In the genomic region with DNA sequence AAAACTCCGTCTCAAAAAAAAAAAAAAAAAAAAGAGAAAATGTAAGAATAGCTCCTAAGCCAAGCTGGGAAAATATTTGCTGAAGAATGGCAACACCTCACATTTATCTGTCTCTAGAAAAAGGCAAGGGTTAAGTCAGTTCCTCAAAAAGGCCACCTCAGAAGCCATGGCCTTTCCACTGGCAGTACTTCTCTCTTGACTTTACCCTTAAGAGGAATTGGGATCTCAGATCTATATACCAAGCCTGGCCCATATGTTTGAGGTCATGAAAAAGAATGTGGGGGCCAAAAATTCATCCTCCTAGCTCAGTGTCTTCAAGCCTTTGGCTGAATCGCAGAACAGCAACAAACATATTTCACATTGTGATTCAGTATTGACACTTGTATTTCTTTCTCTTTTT, we compare ENCODE assay signal across 18 cellular contexts. TPM values are rescaled to one million over a fixed set of nuclear protein-coding genes. Genes with fewer than 3 reads are reported as not detected.
DNase-seq lines count a peak whose midpoint lies in the region; ATAC-seq and TF ChIP-seq lines count a peak whose summit lies in the region.
"Had no signal": no experiment of that assay in that cellular context is flagged by ENCODE, and none has a peak within 500 bp of the region (broad histone marks: within the 10 kb centered on the region; RNA-seq: fewer than 3 reads in every experiment).

No MANE protein-coding gene starts in this region.

- BruUV-seq in MCF 10A (replicated peaks; lab: Mats Ljungman, UMichigan): no TSS peak

- H3K27ac Mint-ChIP-seq in GM23338 (no peak overlapping the region), MCF 10A (ENCODE audit: low read depth, unreplicated experiment) (no peak overlapping the region)
- H3K27ac Mint-ChIP-seq in activated naive CD8-positive, alpha-beta T cell treated with anti-CD3 and anti-CD28 coated beads, Interleukin-2, amount 10 ng/mL, durations not matched to agents 7 days and 5 days: peak overlapping the region; percentile 28
- H3K27ac Mint-ChIP-seq: brain had no signal

- H3K27ac ChIP-seq in GM23338 (ENCODE audit: low read depth): no peak overlapping the region
- H3K27ac ChIP-seq in RWPE2 (ENCODE audit: poor library complexity, severe bottlenecking): no peak overlapping the region
- H3K27ac ChIP-seq: epithelial cell of prostate, suprapubic skin had no signal

- CTCF ChIA-PET in MCF 10A (lab: Yijun Ruan, JAX): interaction anchor here (0.6 to 1.2 kb wide), 4 partner anchors 24 to 143 kb away, joined by 3 to 9 read pairs (median 4); no protein-coding TSS in a partner anchor

- ATAC-seq in GM23338 (no peak), RWPE2 (ENCODE audit: low read depth) (no peak), HG02798 (IDR thresholded peaks at IDR 0.05; ENCODE audit: poor library complexity, unreplicated experiment) (no peak)
- ATAC-seq in activated naive CD8-positive, alpha-beta T cell treated with anti-CD3 and anti-CD28 coated beads, Interleukin-2, amount 10 ng/mL, durations not matched to agents 7 days and 5 days (ENCODE audit: low read depth): no peak
- ATAC-seq: Panc1 had no signal

- intact Hi-C loops in MCF 10A (cut with micrococcal nuclease): no loop called here

- no peaks in the 10 kb centered on the region for H3F3A ChIP-seq in GM23338 (replicated peaks; ENCODE audit: low read depth)

- H3K4me1 ChIP-seq in GM23338 (ENCODE audit: insufficient read depth): peaks cover 18% of the 10 kb centered on the region
- peaks cover 25% of the 10 kb centered on the region for H3K4me1 ChIP-seq in RWPE2 (ENCODE audit: insufficient read depth, poor library complexity, severe bottlenecking)

- H3K9me2 ChIP-seq in GM23338 (ENCODE audit: insufficient read depth): no peaks in the 10 kb centered on the region

- H3K36me3 Mint-ChIP-seq in GM23338 (ENCODE audit: low read depth) (no peaks in the 10 kb centered on the region), MCF 10A (ENCODE audit: insufficient read depth, unreplicated experiment) (no peaks in the 10 kb centered on the region)
- H3K36me3 Mint-ChIP-seq in activated naive CD8-positive, alpha-beta T cell treated with anti-CD3 and anti-CD28 coated beads, Interleukin-2, amount 10 ng/mL, durations not matched to agents 7 days and 5 days: peaks cover 4% of the 10 kb centered on the region
- H3K36me3 Mint-ChIP-seq: brain had no signal

- no peaks in the 10 kb centered on the region for H3K36me3 ChIP-seq in GM23338 (ENCODE audit: insufficient read depth)
- no peaks in the 10 kb centered on the region for H3K36me3 ChIP-seq in RWPE2 (ENCODE audit: low read depth)
- H3K36me3 ChIP-seq: suprapubic skin had no signal

- H4K20me1 ChIP-seq in GM23338 (replicated peaks; ENCODE audit: insufficient read depth): no peaks in the 10 kb centered on the region

- peaks cover 18% of the 10 kb centered on the region for H3K4me1 Mint-ChIP-seq in GM23338
- peaks cover 43% of the 10 kb centered on the region for H3K4me1 Mint-ChIP-seq in activated naive CD8-positive, alpha-beta T cell treated with anti-CD3 and anti-CD28 coated beads, Interleukin-2, amount 10 ng/mL, durations not matched to agents 7 days and 5 days
- peaks cover 18% of the 10 kb centered on the region for H3K4me1 Mint-ChIP-seq in MCF 10A (ENCODE audit: insufficient read depth, unreplicated experiment)

- H3K9me3 Mint-ChIP-seq in GM23338 (no peaks in the 10 kb centered on the region), MCF 10A (ENCODE audit: unreplicated experiment) (no peaks in the 10 kb centered on the region)
- H3K9me3 Mint-ChIP-seq in activated naive CD8-positive, alpha-beta T cell treated with anti-CD3 and anti-CD28 coated beads, Interleukin-2, amount 10 ng/mL, durations not matched to agents 7 days and 5 days: no peaks in the 10 kb centered on the region
- H3K9me3 Mint-ChIP-seq: brain had no signal

- H3K4me3 Mint-ChIP-seq in GM23338: no peak overlapping the region
- no peak overlapping the region for H3K4me3 Mint-ChIP-seq in activated naive CD8-positive, alpha-beta T cell treated with anti-CD3 and anti-CD28 coated beads, Interleukin-2, amount 10 ng/mL, durations not matched to agents 7 days and 5 days
- H3K4me3 Mint-ChIP-seq in MCF 10A (ENCODE audit: unreplicated experiment): no peak overlapping the region
- H3K4me3 Mint-ChIP-seq: brain had no signal

- peak overlapping the region; percentile 59; the same call in 1 of the 2 replicates for H2AFZ ChIP-seq in GM23338

- POLR2A ChIA-PET in activated naive CD8-positive, alpha-beta T cell treated with anti-CD3 and anti-CD28 coated beads, Interleukin-2, amount 10 ng/mL, durations not matched to agents 7 days and 5 days (lab: Charles Lee): interaction anchor here (0.6 to 8.4 kb wide), 4 partner anchors 12 to 1432 kb away, joined by 3 to 128 read pairs (median 6); a partner anchor contains a TSS
- POLR2A ChIA-PET in MCF 10A (lab: Yijun Ruan, JAX): interaction anchor here (0.7 to 3.9 kb wide), 4 partner anchors 9 to 58 kb away, joined by 3 to 192 read pairs (median 6); a partner anchor contains a TSS

- TF ChIP-seq CTCF in GM23338 (conservative IDR thresholded peaks at IDR 0.05; ENCODE audit: low read depth in 2 of 2) (no peak), RWPE2 (IDR thresholded peaks at IDR 0.05; ENCODE audit: poor library complexity, severe bottlenecking) (no peak), MCF 10A (IDR thresholded peaks at IDR 0.05; ENCODE audit: unreplicated experiment) (no peak)

- H3K27me3 ChIP-seq in GM23338 (ENCODE audit: insufficient read depth) (no peaks in the 10 kb centered on the region), RWPE2 (ENCODE audit: insufficient read depth, poor library complexity, severe bottlenecking) (no peaks in the 10 kb centered on the region)
- H3K27me3 ChIP-seq: suprapubic skin had no signal

- H3K4me2 ChIP-seq in GM23338: no peak overlapping the region

- H3K79me2 ChIP-seq in GM23338 (replicated peaks; ENCODE audit: insufficient read depth): no peaks in the 10 kb centered on the region

- H3K9me3 ChIP-seq in RWPE2 (ENCODE audit: severe bottlenecking): no peaks in the 10 kb centered on the region
- H3K9me3 ChIP-seq: suprapubic skin had no signal

- DNase-seq in CD1c-positive myeloid dendritic cell (ENCODE audit: extremely low spot score) (peak; percentile 78), GM23338 (ENCODE audit: low spot score) (no peak), RWPE2 (ENCODE audit: low spot score) (peak; percentile 4), NCI-H2029 treated with DMSO at 0.1 percent for 48 hours (lab: John Stamatoyannopoulos, UW) (no peak), MCF 10A (ENCODE audit: unreplicated experiment) (no peak)
- no peak for DNase-seq in activated naive CD8-positive, alpha-beta T cell treated with anti-CD3 and anti-CD28 coated beads, Interleukin-2, amount 10 ng/mL, durations not matched to agents 7 days and 5 days
- DNase-seq: activated CD4-positive, alpha-beta T cell treated with anti-CD3 and anti-CD28 coated beads for 48 hours; activated effector memory CD4-positive, alpha-beta T cell treated with Interleukin-2 at 50 U/mL for 16 hours; AML-193; cortex of kidney; DMS153; NCI-H1694 treated with DMSO at 0.1 percent for 48 hours; NCI-H510A had no signal

- H3K27me3 Mint-ChIP-seq in GM23338 (ENCODE audit: insufficient read depth, low read depth, poor library complexity): peaks cover 3% of the 10 kb centered on the region
- no peaks in the 10 kb centered on the region for H3K27me3 Mint-ChIP-seq in activated naive CD8-positive, alpha-beta T cell treated with anti-CD3 and anti-CD28 coated beads, Interleukin-2, amount 10 ng/mL, durations not matched to agents 7 days and 5 days
- H3K27me3 Mint-ChIP-seq in MCF 10A (ENCODE audit: insufficient read depth, unreplicated experiment): no peaks in the 10 kb centered on the region
- H3K27me3 Mint-ChIP-seq: brain had no signal

- H3K4me3 ChIP-seq in GM23338: no peak overlapping the region
- H3K4me3 ChIP-seq in RWPE2 (ENCODE audit: severe bottlenecking): no peak overlapping the region
- H3K4me3 ChIP-seq: suprapubic skin had no signal

TF ChIP-seq in GM23338, 12 proteins besides CTCF, POLR2A, EP300 and RAD21 (continues in another document):
- TF ChIP-seq STAT1 (IDR thresholded peaks at IDR 0.05; ENCODE audit: unreplicated experiment): no peak
- no peak for TF ChIP-seq EZH2 (IDR thresholded peaks at IDR 0.05; ENCODE audit: low read depth, unreplicated experiment)
- TF ChIP-seq JUNB (IDR thresholded peaks at IDR 0.05; ENCODE audit: unreplicated experiment): no peak
- TF ChIP-seq EZH2phosphoT487 (IDR thresholded peaks at IDR 0.05; ENCODE audit: unreplicated experiment): no peak

RNA-seq across cellular contexts. Expression of a gene that starts 10.9 kb away (rescaled TPM):
- total RNA-seq in GM23338 (2014; rRNA removed; shearing (Covaris generic)): 20.6 and 25.8 TPM in 2 replicates
- 6.6 and 6.7 TPM in 2 replicates for polyA plus RNA-seq in GM23338 (2016; fragmentation: Nextera tagmentation; extraction: Ambion mirVana)
- 10 to 100 TPM; 71.3 to 74.2 TPM for total RNA-seq in activated naive CD8-positive, alpha-beta T cell treated with anti-CD3 and anti-CD28 coated beads, Interleukin-2, amount 10 ng/mL, durations not matched to agents 7 days and 5 days
- total RNA-seq in MCF 10A (2022): 61.4 and 68.6 TPM in 2 replicates

Comparison
In these comparisons a context has a peak if more than half of its experiments do, and no peak if none do; other contexts are left out.
1. DNase-seq: peak in CD1c-positive myeloid dendritic cell (single experiment) and RWPE2 (single experiment); none in GM23338 (single experiment), activated naive CD8-positive, alpha-beta T cell treated with anti-CD3 and anti-CD28 coated beads, Interleukin-2, amount 10 ng/mL, durations not matched to agents 7 days and 5 days (single experiment), NCI-H2029 treated with DMSO at 0.1 percent for 48 hours (single experiment) and MCF 10A (single experiment).